Comparison of ENCODE assay signal across 19 cellular contexts in genomic region chr5:96778409-96778808, GRCh38. TPM values are rescaled to one million over a fixed set of nuclear protein-coding genes. Genes with fewer than 3 reads are reported as not detected.
DNase-seq lines count a peak whose midpoint lies in the region; ATAC-seq and TF ChIP-seq lines count a peak whose summit lies in the region.
"Had no signal": no experiment of that assay in that cellular context is flagged by ENCODE, and none has a peak within 500 bp of the region (broad histone marks: within the 10 kb centered on the region; RNA-seq: fewer than 3 reads in every experiment).

No MANE protein-coding gene starts in this region.

- intact Hi-C loops in sciatic nerve (cut with DNase I), result no loop called here

- peaks cover 96% of the 10 kb centered on the region for H3K36me3 ChIP-seq in CD4-positive, CD25-positive, alpha-beta regulatory T cell (ENCODE audit: control insufficient read depth, insufficient read depth, low read length)
- peaks cover 73% of the 10 kb centered on the region for H3K36me3 ChIP-seq in CD8-positive, alpha-beta memory T cell (ENCODE audit: insufficient read depth, low read length)
- H3K36me3 ChIP-seq: breast epithelium, uterus had no signal

- CTCF ChIA-PET in CD8-positive, alpha-beta memory T cell (lab: Charles Lee), result interaction anchor here (1.5 kb wide), 1 partner anchor 390 kb away, joined by 3 read pairs; no protein-coding TSS in a partner anchor
- CTCF ChIA-PET in GM10248 (lab: Yijun Ruan, JAX), result interaction anchor here (3.5 kb wide), 1 partner anchor 9 kb away, joined by 16 read pairs; no protein-coding TSS in a partner anchor

- H3K27ac Mint-ChIP-seq in CD4-positive, CD25-positive, alpha-beta regulatory T cell, result peak overlapping the region in 2 of 3 donors; percentile 28 to 44
- peak overlapping the region in 6 of 8 donors; percentile 3 to 89 (median 22) for H3K27ac Mint-ChIP-seq in CD8-positive, alpha-beta memory T cell
- H3K27ac Mint-ChIP-seq: activated T-helper 2 cell treated with anti-CD3 and anti-CD28 coated beads, Interferon-gamma antibody, Interleukin-2, Interleukin-4, amounts not matched to agents 10 μg/mL and 5 μg/mL and 100 μg/mL, durations not matched to agents 14 hours and 24 hours and 36 hours; mesothelial cell of epicardium; nephron progenitor cell had no signal

- H3K27ac ChIP-seq in CD4-positive, CD25-positive, alpha-beta regulatory T cell (ENCODE audit: insufficient read depth, low read length, poor library complexity, severe bottlenecking), result no peak overlapping the region
- no peak overlapping the region for H3K27ac ChIP-seq in CD8-positive, alpha-beta memory T cell (ENCODE audit: low read depth, low read length)
- H3K27ac ChIP-seq: adrenal gland, breast epithelium, suprapubic skin, uterus had no signal

- no peak for TF ChIP-seq CTCF in GM10248 (IDR thresholded peaks at IDR 0.05; ENCODE audit: control extremely low read depth, extremely low read depth, low read depth, missing control alignments)

- H3K36me3 Mint-ChIP-seq in CD4-positive, CD25-positive, alpha-beta regulatory T cell, result peaks cover 61% of the 10 kb centered on the region
- peaks cover 8 to 97% (median 33%) of the 10 kb centered on the region in 3 donors for H3K36me3 Mint-ChIP-seq in CD8-positive, alpha-beta memory T cell

- no peaks in the 10 kb centered on the region for H3K9me3 ChIP-seq in CD4-positive, CD25-positive, alpha-beta regulatory T cell (ENCODE audit: control insufficient read depth in 2 of 2, low read length in 2 of 2)
- no peaks in the 10 kb centered on the region for H3K9me3 ChIP-seq in CD8-positive, alpha-beta memory T cell (ENCODE audit: low read length)
- H3K9me3 ChIP-seq: adrenal gland, suprapubic skin, uterus had no signal

- no peak for DNase-seq in CD4-positive, CD25-positive, alpha-beta regulatory T cell
- DNase-seq in CD8-positive, alpha-beta memory T cell, result no peak
- peak; percentile 14 for DNase-seq in fibroblast of gingiva (ENCODE audit: low read depth)
- no peak for DNase-seq in sciatic nerve (ENCODE audit: low spot score)
- no peak for DNase-seq in mesenteric fat pad (ENCODE audit: low spot score)
- DNase-seq in T-helper 9 cell, result no peak
- no peak for DNase-seq in GM10248 (ENCODE audit: extremely low spot score)
- DNase-seq: head of caudate nucleus, KG1, NCI-H1694, NCI-H774, nephron progenitor cell, posterior cingulate gyrus, uterus had no signal

- H3K4me3 Mint-ChIP-seq in CD4-positive, CD25-positive, alpha-beta regulatory T cell, result no peak overlapping the region
- no peak overlapping the region for H3K4me3 Mint-ChIP-seq in CD8-positive, alpha-beta memory T cell
- H3K4me3 Mint-ChIP-seq: mesothelial cell of epicardium, nephron progenitor cell had no signal

- no peaks in the 10 kb centered on the region for H3K4me1 ChIP-seq in CD4-positive, CD25-positive, alpha-beta regulatory T cell (ENCODE audit: control insufficient read depth, insufficient read depth, low read length, poor library complexity, severe bottlenecking)
- H3K4me1 ChIP-seq in CD8-positive, alpha-beta memory T cell (ENCODE audit: insufficient read depth, low read length), result no peaks in the 10 kb centered on the region
- H3K4me1 ChIP-seq: breast epithelium had no signal

- no peaks in the 10 kb centered on the region for H3K9me3 Mint-ChIP-seq in CD4-positive, CD25-positive, alpha-beta regulatory T cell
- peaks cover 0 to under 1% (median 0%) of the 10 kb centered on the region in 5 donors for H3K9me3 Mint-ChIP-seq in CD8-positive, alpha-beta memory T cell
- H3K9me3 Mint-ChIP-seq: activated T-helper 2 cell treated with anti-CD3 and anti-CD28 coated beads, Interferon-gamma antibody, Interleukin-2, Interleukin-4, amounts not matched to agents 10 μg/mL and 5 μg/mL and 100 μg/mL, durations not matched to agents 14 hours and 24 hours and 36 hours had no signal

- H3K4me3 ChIP-seq in CD4-positive, CD25-positive, alpha-beta regulatory T cell (ENCODE audit: low read depth, low read length), result no peak overlapping the region
- no peak overlapping the region for H3K4me3 ChIP-seq in CD8-positive, alpha-beta memory T cell (ENCODE audit: low read length)
- H3K4me3 ChIP-seq: adrenal gland, breast epithelium, suprapubic skin, uterus had no signal

- H3K27me3 ChIP-seq in CD4-positive, CD25-positive, alpha-beta regulatory T cell (ENCODE audit: control insufficient read depth, insufficient read depth, low read length), result no peaks in the 10 kb centered on the region
- no peaks in the 10 kb centered on the region for H3K27me3 ChIP-seq in CD8-positive, alpha-beta memory T cell (ENCODE audit: insufficient read depth, low read length, poor library complexity, severe bottlenecking)
- H3K27me3 ChIP-seq: adrenal gland, breast epithelium, suprapubic skin, uterus had no signal

- no peaks in the 10 kb centered on the region for H3K27me3 Mint-ChIP-seq in CD4-positive, CD25-positive, alpha-beta regulatory T cell
- peaks cover 0 to 4% of the 10 kb centered on the region in 2 donors for H3K27me3 Mint-ChIP-seq in CD8-positive, alpha-beta memory T cell

- POLR2A ChIA-PET in CD8-positive, alpha-beta memory T cell (lab: Charles Lee), result no interaction called here
- POLR2A ChIA-PET in GM10248 (lab: Yijun Ruan, JAX), result no interaction called here

- ATAC-seq in CD4-positive, CD25-positive, alpha-beta regulatory T cell (ENCODE audit: low read depth in 2 of 2), result no peak
- peak; percentile 83 for ATAC-seq in sciatic nerve

- H3K4me1 Mint-ChIP-seq in CD4-positive, CD25-positive, alpha-beta regulatory T cell, result peaks cover 0 to 17% (median 7%) of the 10 kb centered on the region in 4 donors
- H3K4me1 Mint-ChIP-seq in CD8-positive, alpha-beta memory T cell, result peaks cover 0 to 4% (median 2%) of the 10 kb centered on the region in 3 donors
- H3K4me1 Mint-ChIP-seq: nephron progenitor cell had no signal

RNA-seq across cellular contexts. Expression of gene ERAP1, which starts 29.3 kb away (rescaled TPM):
- 70.4 TPM for total RNA-seq in CD4-positive, CD25-positive, alpha-beta regulatory T cell
- 10 to 100 TPM; 47.3 to 64.3 (median 51.4) TPM for polyA plus RNA-seq in CD4-positive, CD25-positive, alpha-beta regulatory T cell
- 100 to 1,000 TPM in 1 of 2 experiments, 10 to 100 TPM in 1; 95.2 to 108 TPM for total RNA-seq in CD8-positive, alpha-beta memory T cell
- polyA plus RNA-seq in CD8-positive, alpha-beta memory T cell, result 63.2 TPM
- 58.4 TPM for total RNA-seq in sciatic nerve
- 85.1 TPM for total RNA-seq in mesenteric fat pad
